Comparison of ENCODE assay signal across 9 cellular contexts in genomic region chr10:123043409-123043925, GRCh38. TPM values are rescaled to one million over a fixed set of nuclear protein-coding genes. Genes with fewer than 3 reads are reported as not detected.
DNase-seq lines count a peak whose midpoint lies in the region; ATAC-seq, FAIRE-seq and TF ChIP-seq lines count a peak whose summit lies in the region.
"Had no signal": no experiment of that assay in that cellular context is flagged by ENCODE, and none has a peak within 500 bp of the region (broad histone marks: within the 10 kb centered on the region; RNA-seq: fewer than 3 reads in every experiment).

No MANE protein-coding gene starts in this region.

- peak; percentile 98 for ATAC-seq in GM19351 (IDR thresholded peaks at IDR 0.05; ENCODE audit: unreplicated experiment)

- 2% methylated on average over 5 of the region's 5 CpGs for WGBS in prostate gland

- H3K9me3 Mint-ChIP-seq in CD8-positive, alpha-beta memory T cell = no peaks in the 10 kb centered on the region
- no peaks in the 10 kb centered on the region for H3K9me3 Mint-ChIP-seq in activated T-helper 1 cell treated with anti-CD3 and anti-CD28 coated beads, Interleukin-12 subunit alpha, Interleukin-12 subunit beta, Interleukin-2, Interleukin-4 antibody, amounts not matched to agents 30 ng/mL and 10 ng/mL and 1 ng/mL, durations not matched to agents 14 hours and 24 hours and 36 hours

- no peak overlapping the region for H3K9ac ChIP-seq in NT2/D1 (ENCODE audit: insufficient read length, low read depth)

- H3K9me3 ChIP-seq in CD8-positive, alpha-beta memory T cell (ENCODE audit: low read length) = no peaks in the 10 kb centered on the region
- no peaks in the 10 kb centered on the region for H3K9me3 ChIP-seq in NT2/D1 (ENCODE audit: insufficient read depth, low read length)
- no peaks in the 10 kb centered on the region for H3K9me3 ChIP-seq in prostate gland

- DNase-seq in CD8-positive, alpha-beta memory T cell = peak; percentile 5 to 57 (median 11)
- peak; percentile 56 for DNase-seq in HTR-8/SVneo (ENCODE audit: insufficient read length, low spot score)
- DNase-seq in NT2/D1 (ENCODE audit: low read depth, low spot score) = peak; percentile 66
- peak; percentile 12 for DNase-seq in activated T-helper 1 cell treated with anti-CD3 and anti-CD28 coated beads, Interleukin-12 subunit alpha, Interleukin-12 subunit beta, Interleukin-2, Interleukin-4 antibody, amounts not matched to agents 30 ng/mL and 10 ng/mL and 1 ng/mL, durations not matched to agents 14 hours and 24 hours and 36 hours (ENCODE audit: low spot score)
- peak; percentile 35 to 50 for DNase-seq in frontal cortex (ENCODE audit: low spot score in 2 of 2)
- DNase-seq in prostate gland (ENCODE audit: low spot score) = peak; percentile 51
- no peak for DNase-seq in NCI-H2029 (lab: John Stamatoyannopoulos, UW)

- TF ChIP-seq POLR2A in prostate gland (IDR thresholded peaks at IDR 0.05) = no peak

- no peak overlapping the region for H3K4me3 Mint-ChIP-seq in CD8-positive, alpha-beta memory T cell
- H3K4me3 Mint-ChIP-seq in activated T-helper 1 cell treated with anti-CD3 and anti-CD28 coated beads, Interleukin-12 subunit alpha, Interleukin-12 subunit beta, Interleukin-2, Interleukin-4 antibody, amounts not matched to agents 30 ng/mL and 10 ng/mL and 1 ng/mL, durations not matched to agents 14 hours and 24 hours and 36 hours = no peak overlapping the region

- H3K27ac Mint-ChIP-seq in CD8-positive, alpha-beta memory T cell = no peak overlapping the region
- H3K27ac Mint-ChIP-seq in activated T-helper 1 cell treated with anti-CD3 and anti-CD28 coated beads, Interleukin-12 subunit alpha, Interleukin-12 subunit beta, Interleukin-2, Interleukin-4 antibody, amounts not matched to agents 30 ng/mL and 10 ng/mL and 1 ng/mL, durations not matched to agents 14 hours and 24 hours and 36 hours = no peak overlapping the region

- H3K27ac ChIP-seq in CD8-positive, alpha-beta memory T cell (ENCODE audit: low read depth, low read length) = no peak overlapping the region
- H3K27ac ChIP-seq in prostate gland = no peak overlapping the region
- H3K27ac ChIP-seq: SK-N-MC had no signal

- CTCF ChIA-PET in CD8-positive, alpha-beta memory T cell (lab: Charles Lee) = interaction anchor here (1.2 kb wide), 1 partner anchor 89 kb away, joined by 7 read pairs; no protein-coding TSS in a partner anchor

- peaks cover 16% of the 10 kb centered on the region for H3K36me3 ChIP-seq in CD8-positive, alpha-beta memory T cell (ENCODE audit: insufficient read depth, low read length)
- H3K36me3 ChIP-seq in NT2/D1 (ENCODE audit: insufficient read depth, insufficient read length, low read length) (no peaks in the 10 kb centered on the region), prostate gland (no peaks in the 10 kb centered on the region)

- no peaks in the 10 kb centered on the region for H3K27me3 ChIP-seq in CD8-positive, alpha-beta memory T cell (ENCODE audit: insufficient read depth, low read length, poor library complexity, severe bottlenecking)
- no peaks in the 10 kb centered on the region for H3K27me3 ChIP-seq in NT2/D1 (ENCODE audit: insufficient read depth, insufficient read length)
- H3K27me3 ChIP-seq in prostate gland (replicated peaks; ENCODE audit: insufficient read depth) = no peaks in the 10 kb centered on the region

- peaks cover 5 to 62% (median 15%) of the 10 kb centered on the region in 3 donors for H3K36me3 Mint-ChIP-seq in CD8-positive, alpha-beta memory T cell
- peaks cover 6% of the 10 kb centered on the region for H3K36me3 Mint-ChIP-seq in activated T-helper 1 cell treated with anti-CD3 and anti-CD28 coated beads, Interleukin-12 subunit alpha, Interleukin-12 subunit beta, Interleukin-2, Interleukin-4 antibody, amounts not matched to agents 30 ng/mL and 10 ng/mL and 1 ng/mL, durations not matched to agents 14 hours and 24 hours and 36 hours (ENCODE audit: low read depth)

- no peak overlapping the region for H3K4me3 ChIP-seq in CD8-positive, alpha-beta memory T cell (ENCODE audit: low read length)
- H3K4me3 ChIP-seq in NT2/D1 (ENCODE audit: insufficient read length, low read depth) = no peak overlapping the region
- H3K4me3 ChIP-seq in prostate gland = no peak overlapping the region
- H3K4me3 ChIP-seq: SK-N-MC had no signal

- intact Hi-C loops in activated T-helper 1 cell treated with anti-CD3 and anti-CD28 coated beads, Interleukin-12 subunit alpha, Interleukin-12 subunit beta, Interleukin-2, Interleukin-4 antibody, amounts not matched to agents 30 ng/mL and 10 ng/mL and 1 ng/mL, durations not matched to agents 14 hours and 24 hours and 36 hours (cut with micrococcal nuclease) = loop anchor here (1.0 to 2.0 kb wide), 3 partner anchors 89 to 516 kb away; no protein-coding TSS in a partner anchor
- intact Hi-C loops in prostate gland (cut with DNase I) = loop anchor here (5.0 kb wide), 1 partner anchor 514 kb away; no protein-coding TSS in a partner anchor

- POLR2A ChIA-PET in CD8-positive, alpha-beta memory T cell (lab: Charles Lee) = no interaction called here

- no peaks in the 10 kb centered on the region for H3K27me3 Mint-ChIP-seq in CD8-positive, alpha-beta memory T cell
- H3K27me3 Mint-ChIP-seq in activated T-helper 1 cell treated with anti-CD3 and anti-CD28 coated beads, Interleukin-12 subunit alpha, Interleukin-12 subunit beta, Interleukin-2, Interleukin-4 antibody, amounts not matched to agents 30 ng/mL and 10 ng/mL and 1 ng/mL, durations not matched to agents 14 hours and 24 hours and 36 hours (ENCODE audit: insufficient read depth) = no peaks in the 10 kb centered on the region

- H3K4me1 Mint-ChIP-seq in CD8-positive, alpha-beta memory T cell = peaks cover 5 to 7% (median 6%) of the 10 kb centered on the region in 3 donors
- H3K4me1 Mint-ChIP-seq in activated T-helper 1 cell treated with anti-CD3 and anti-CD28 coated beads, Interleukin-12 subunit alpha, Interleukin-12 subunit beta, Interleukin-2, Interleukin-4 antibody, amounts not matched to agents 30 ng/mL and 10 ng/mL and 1 ng/mL, durations not matched to agents 14 hours and 24 hours and 36 hours (ENCODE audit: low read depth) = peaks cover 18% of the 10 kb centered on the region

- no peaks in the 10 kb centered on the region for H3K4me1 ChIP-seq in CD8-positive, alpha-beta memory T cell (ENCODE audit: insufficient read depth, low read length)
- H3K4me1 ChIP-seq in NT2/D1 (ENCODE audit: insufficient read depth, insufficient read length) = no peaks in the 10 kb centered on the region
- H3K4me1 ChIP-seq in prostate gland (replicated peaks) = no peaks in the 10 kb centered on the region

- no peak for FAIRE-seq in HTR-8/SVneo (lab: Jason Lieb, UNC)
- FAIRE-seq in frontal cortex (lab: Jason Lieb, UNC) = no peak

- peak in 3 of 4 experiments; percentile 62 to 63 (median 62) for TF ChIP-seq CTCF in prostate gland (IDR thresholded peaks at IDR 0.05)

RNA-seq across cellular contexts. Expression of gene ACADSB, which starts 34.7 kb away (rescaled TPM):
- 10 to 100 TPM; 24.4 to 27.3 TPM for total RNA-seq in CD8-positive, alpha-beta memory T cell
- 29.2 TPM for polyA plus RNA-seq in CD8-positive, alpha-beta memory T cell
- 25.8 and 26.5 TPM in 2 replicates for total RNA-seq in activated T-helper 1 cell treated with anti-CD3 and anti-CD28 coated beads, Interleukin-12 subunit alpha, Interleukin-12 subunit beta, Interleukin-2, Interleukin-4 antibody, amounts not matched to agents 30 ng/mL and 10 ng/mL and 1 ng/mL, durations not matched to agents 14 hours and 24 hours and 36 hours
- total RNA-seq in frontal cortex (14.3 TPM), prostate gland (10 to 100 TPM; 17.2 to 38.6 TPM)

RNA-seq across cellular contexts. Expression of gene IKZF5, which starts 34.9 kb away (rescaled TPM):
- 10 to 100 TPM; 20.3 to 23.9 TPM for total RNA-seq in CD8-positive, alpha-beta memory T cell
- polyA plus RNA-seq in CD8-positive, alpha-beta memory T cell = 14.8 TPM
- total RNA-seq in activated T-helper 1 cell treated with anti-CD3 and anti-CD28 coated beads, Interleukin-12 subunit alpha, Interleukin-12 subunit beta, Interleukin-2, Interleukin-4 antibody, amounts not matched to agents 30 ng/mL and 10 ng/mL and 1 ng/mL, durations not matched to agents 14 hours and 24 hours and 36 hours = 17.4 and 21.9 TPM in 2 replicates
- 9.8 TPM for total RNA-seq in frontal cortex
- 10 to 100 TPM in 1 of 2 donors, 1 to 10 TPM in 1; 9.8 to 15.8 TPM for total RNA-seq in prostate gland
